In genomic region chr1:2107586-2108212, GRCh38 we compare ENCODE assay signal across 28 cellular contexts.
"Had no signal": no experiment of that assay in that cellular context is flagged by ENCODE, and none has a peak within 500 bp of the region (broad histone marks: within the 10 kb centered on the region; RNA-seq: fewer than 3 reads in every experiment).

No MANE protein-coding gene starts in this region.

- H3K36me3 ChIP-seq: adrenal gland, ascending aorta, cardiac muscle cell, heart left ventricle, left lung, neutrophil, sigmoid colon, tibial nerve, WERI-Rb-1 had no signal

- H3K4me3 ChIP-seq: adrenal gland, ascending aorta, cardiac muscle cell, heart left ventricle, left lung, sigmoid colon, suprapubic skin, tibial nerve had no signal

- H3K27me3 ChIP-seq: adrenal gland, ascending aorta, cardiac muscle cell, foreskin keratinocyte, heart left ventricle, left lung, neutrophil, suprapubic skin had no signal

- H3K4me1 ChIP-seq: adrenal gland, ascending aorta, foreskin keratinocyte, sigmoid colon, suprapubic skin, tibial nerve had no signal

- H3K27ac ChIP-seq: adrenal gland, ascending aorta, cardiac muscle cell, foreskin keratinocyte, heart left ventricle, left lung, neutrophil, sigmoid colon, suprapubic skin, tibial nerve, WERI-Rb-1 had no signal

- DNase-seq: activated CD4-positive, alpha-beta memory T cell treated with anti-CD3 and anti-CD28 coated beads for 36 hours; activated CD4-positive, alpha-beta T cell treated with anti-CD3 and anti-CD28 coated beads, Interleukin-2, amount 10 ng/mL, durations not matched to agents 24 days and 14 days; activated CD4-positive, CD25-positive, alpha-beta regulatory T cell treated with anti-CD3 and anti-CD28 coated beads, Interleukin-2, amount 50 U/mL, for 72 hours; activated CD8-positive, alpha-beta memory T cell treated with anti-CD3 and anti-CD28 coated beads, Interleukin-2, amount 50 U/mL, for 4 hours; activated effector memory CD4-positive, alpha-beta T cell treated with anti-CD3 and anti-CD28 coated beads, Interleukin-2, amount 50 U/mL, for 16 hours; activated naive CD4-positive, alpha-beta T cell treated with anti-CD3 and anti-CD28 coated beads for 36 hours; activated naive CD8-positive, alpha-beta T cell treated with anti-CD3 and anti-CD28 coated beads for 36 hours; activated T-cell treated with anti-CD3 and anti-CD28 coated beads, Interleukin-2, amount 50 U/mL, for 1 hour; adrenal gland; foreskin keratinocyte; immature natural killer cell; kidney glomerular epithelial cell; sigmoid colon; small intestine; stimulated activated CD4-positive, alpha-beta T cell treated with anti-CD3 and anti-CD28 coated beads, Interleukin-4, amount 100 ng/mL, for 24 hours; T1000 had no signal

- ATAC-seq: esophagus mucosa; foreskin keratinocyte; naive thymus-derived CD4-positive, alpha-beta T cell; stimulated activated effector memory CD8-positive, alpha-beta T cell treated with anti-CD3 and anti-CD28 coated beads, Interleukin-12 subunit alpha, Interleukin-12 subunit beta, amount 100 ng/mL, for 72 hours; T-helper 17 cell had no signal

- H3K9me3 ChIP-seq: adrenal gland, ascending aorta, heart left ventricle, left lung, neutrophil, sigmoid colon, suprapubic skin, tibial nerve had no signal
